In genomic region chr12:61367281-61367785, GRCh38 we compare ENCODE assay signal across 2 cellular contexts.
TF ChIP-seq lines count a peak whose summit lies in the region.

No MANE protein-coding gene starts in this region.

TF ChIP-seq in liver, 16 proteins besides CTCF, POLR2A, EP300 and RAD21 (continued from another document):
- TF ChIP-seq REST (IDR thresholded peaks at IDR 0.05) (no peak), MAX (IDR thresholded peaks at IDR 0.05) (no peak), EGR1 (IDR thresholded peaks at IDR 0.05; ENCODE audit: low read depth in 2 of 2) (no peak), HNF4A (conservative IDR thresholded peaks at IDR 0.05) (no peak), JUND (IDR thresholded peaks at IDR 0.05) (no peak), GABPA (IDR thresholded peaks at IDR 0.05 in 1 of 2, conservative IDR thresholded peaks at IDR 0.05 in 1 of 2) (no peak), ZBTB33 (IDR thresholded peaks at IDR 0.05) (no peak), HNF4G (IDR thresholded peaks at IDR 0.05) (no peak), FOXA2 (IDR thresholded peaks at IDR 0.05) (no peak), RXRA (IDR thresholded peaks at IDR 0.05) (no peak), NR2F2 (IDR thresholded peaks at IDR 0.05) (no peak), FOXA1 (IDR thresholded peaks at IDR 0.05) (no peak), SP1 (IDR thresholded peaks at IDR 0.05) (no peak), ATF3 (IDR thresholded peaks at IDR 0.05) (no peak)

TF ChIP-seq in HepG2, 621 proteins besides CTCF, POLR2A, EP300 and RAD21 (continued from another document):
- no peak for TF ChIP-seq ZNF33A (CRISPR knock-in tag; IDR thresholded peaks at IDR 0.05; ENCODE audit: borderline replicate concordance)
- TF ChIP-seq ZBTB7B (CRISPR knock-in tag; IDR thresholded peaks at IDR 0.05), result no peak
- TF ChIP-seq ZNF572 (CRISPR knock-in tag; IDR thresholded peaks at IDR 0.05), result no peak
- no peak for TF ChIP-seq SNRNP70 (IDR thresholded peaks at IDR 0.05; ENCODE audit: low read depth, low read length)
- TF ChIP-seq ZNF180 (CRISPR knock-in tag; IDR thresholded peaks at IDR 0.05; ENCODE audit: borderline replicate concordance, low read depth), result no peak
- TF ChIP-seq ZBTB40 (IDR thresholded peaks at IDR 0.05), result no peak
- no peak for TF ChIP-seq ZBTB40 (CRISPR knock-in tag; IDR thresholded peaks at IDR 0.05)
- no peak for TF ChIP-seq ZMYM4 (CRISPR knock-in tag; IDR thresholded peaks at IDR 0.05)
- no peak for TF ChIP-seq ZBTB38 (CRISPR knock-in tag; IDR thresholded peaks at IDR 0.05)
- TF ChIP-seq LBX2 (CRISPR knock-in tag; IDR thresholded peaks at IDR 0.05; ENCODE audit: borderline replicate concordance), result no peak
- no peak for TF ChIP-seq PATZ1 (CRISPR knock-in tag; IDR thresholded peaks at IDR 0.05)
TF ChIP-seq in HepG2: peak in this region for 0.
